In the genomic region with DNA sequence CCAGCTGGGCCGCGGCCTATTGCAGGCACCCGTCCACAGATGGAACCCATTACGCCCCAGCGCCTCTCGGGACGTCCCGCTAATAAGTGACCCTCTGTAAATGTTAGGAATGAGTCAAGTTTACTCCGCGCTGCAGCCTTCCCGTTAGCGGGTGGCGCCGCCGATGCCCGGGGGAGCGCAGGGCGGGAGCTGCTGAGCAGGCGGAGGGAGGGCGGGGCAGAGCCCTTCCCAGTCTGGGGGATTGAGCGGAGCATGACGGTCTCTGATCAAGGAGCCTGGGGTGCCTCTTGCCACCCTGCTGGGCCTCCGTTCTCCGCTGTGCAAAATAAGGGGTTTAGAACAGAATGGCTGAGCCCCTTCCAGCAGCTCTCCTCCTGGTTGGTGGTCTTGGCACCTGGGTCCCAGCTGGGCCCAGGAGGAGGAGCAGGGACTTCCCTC, we compare ENCODE assay signal across 9 cellular contexts. TPM values are rescaled to one million over a fixed set of nuclear protein-coding genes. Genes with fewer than 3 reads are reported as not detected.
A peak's percentile ranks its signal among the peaks of the same experiment; 100 is the strongest.
DNase-seq lines count a peak whose midpoint lies in the region; ATAC-seq and TF ChIP-seq lines count a peak whose summit lies in the region.
"Had no signal": no experiment of that assay in that cellular context is flagged by ENCODE, and none has a peak within 500 bp of the region (broad histone marks: within the 10 kb centered on the region; RNA-seq: fewer than 3 reads in every experiment).

No MANE protein-coding gene starts in this region.

- H3K4ac ChIP-seq in neuronal stem cell (ENCODE audit: low read length) = no peak overlapping the region

- peak overlapping the region; percentile 56 for H3K14ac ChIP-seq in neuronal stem cell (ENCODE audit: low read length)

- H2BK12ac ChIP-seq in neuronal stem cell (ENCODE audit: low read length) = no peak overlapping the region

- no peak overlapping the region for H4K91ac ChIP-seq in neuronal stem cell (ENCODE audit: low read depth, low read length, poor library complexity)

- no peak overlapping the region for H2BK5ac ChIP-seq in neuronal stem cell (ENCODE audit: low read length)

- H3K27me3 ChIP-seq in BLaER1 = no peaks in the 10 kb centered on the region
- peaks cover 0 to 78% (median 8%) of the 10 kb centered on the region in 3 experiments for H3K27me3 ChIP-seq in neuronal stem cell (ENCODE audit: control insufficient read depth in 3 of 3, insufficient read depth in 3 of 3, low read depth in 1 of 3, low read length in 3 of 3)

- ATAC-seq in GM18517 (IDR thresholded peaks at IDR 0.05; ENCODE audit: unreplicated experiment) = no peak
- no peak for ATAC-seq in HG02763 (IDR thresholded peaks at IDR 0.05; ENCODE audit: unreplicated experiment)
- ATAC-seq in GM18870 (IDR thresholded peaks at IDR 0.05; ENCODE audit: unreplicated experiment) = no peak

- WGBS in neuronal stem cell (ENCODE audit: extremely low coverage in 2 of 2, insufficient read length in 2 of 2, insufficient replicate concordance in 1 of 2), 2 donors = no CpG with 5 or more reads among the region's 24 CpGs

- H3K23ac ChIP-seq in neuronal stem cell (ENCODE audit: low read depth, low read length, poor library complexity) = no peak overlapping the region

- H2BK15ac ChIP-seq in neuronal stem cell (ENCODE audit: low read length) = peak overlapping the region; percentile 81

- H2BK120ac ChIP-seq in neuronal stem cell (ENCODE audit: low read depth, low read length) = peak overlapping the region; percentile 41

- TF ChIP-seq CTCF in fibroblast of the aortic adventitia (IDR thresholded peaks at IDR 0.05; ENCODE audit: insufficient read depth, low read length) = no peak

- H3K18ac ChIP-seq in neuronal stem cell (ENCODE audit: low read length) = peak overlapping the region; percentile 24

- H3K9ac ChIP-seq in BLaER1 (no peak overlapping the region), neuronal stem cell (ENCODE audit: low read depth, low read length, poor library complexity) (no peak overlapping the region)

- H4K8ac ChIP-seq in neuronal stem cell (ENCODE audit: low read depth, low read length) = no peak overlapping the region

- H3K27ac ChIP-seq in BLaER1 = peak overlapping the region; percentile 55; the same call in 1 of the 2 replicates
- no peak overlapping the region for H3K27ac ChIP-seq in neuronal stem cell (replicated peaks; ENCODE audit: low read length)

- H2AK5ac ChIP-seq in neuronal stem cell (ENCODE audit: low read depth, low read length) = peak overlapping the region; percentile 92

- H3K4me1 ChIP-seq in BLaER1 (peaks cover 63% of the 10 kb centered on the region), neuronal stem cell (ENCODE audit: control insufficient read depth in 2 of 2, insufficient read depth in 1 of 2, low read depth in 1 of 2, low read length in 2 of 2) (peaks cover 3 to 6% of the 10 kb centered on the region in 2 donors)

- H3K79me1 ChIP-seq in neuronal stem cell (ENCODE audit: low read depth, low read length) = peaks cover 2% of the 10 kb centered on the region

- H2AFZ ChIP-seq in neuronal stem cell (ENCODE audit: low read length) = peak overlapping the region; percentile 53

- H3K9me3 ChIP-seq in BLaER1 = no peaks in the 10 kb centered on the region
- H3K9me3 ChIP-seq in neuronal stem cell (replicated peaks in 1 of 2; ENCODE audit: control insufficient read depth in 2 of 2, insufficient read depth in 1 of 2, low read depth in 1 of 2, low read length in 2 of 2) = no peaks in the 10 kb centered on the region

- H3K4me3 ChIP-seq in BLaER1 (peak overlapping the region; percentile 55), fibroblast of the aortic adventitia (ENCODE audit: low read depth, low read length) (no peak overlapping the region), neuronal stem cell (ENCODE audit: low read length in 2 of 2) (peak overlapping the region in 1 of 2 donors; percentile 71)

- H4K20me1 ChIP-seq in BLaER1 = no peaks in the 10 kb centered on the region

- H3K36me3 ChIP-seq in BLaER1 = no peaks in the 10 kb centered on the region
- H3K36me3 ChIP-seq in neuronal stem cell (replicated peaks in 1 of 2; ENCODE audit: control insufficient read depth in 2 of 2, insufficient read depth in 2 of 2, low read length in 2 of 2) = no peaks in the 10 kb centered on the region

- H3K4me2 ChIP-seq in BLaER1 (peak overlapping the region; percentile 91), neuronal stem cell (ENCODE audit: insufficient read depth, low read length, poor library complexity, severe bottlenecking) (peak overlapping the region; percentile 73)

- DNase-seq in NCI-H2171 treated with DMSO at 0.1 percent for 48 hours (lab: John Stamatoyannopoulos, UW) (peak; percentile 55), fibroblast of the aortic adventitia (ENCODE audit: low read depth) (peak; percentile 83), neuronal stem cell (ENCODE audit: low spot score) (no peak), RPMI8226 (no peak)

RNA-seq across cellular contexts. Expression of a gene that starts 10.5 kb away (rescaled TPM):
- total RNA-seq in fibroblast of the aortic adventitia (ENCODE audit: low replicate concordance) = under 0.01 and 0.41 TPM in 2 replicates
- polyA plus RNA-seq in neuronal stem cell (2013, experiment 1 of 2) = not detected
- not detected for polyA plus RNA-seq in neuronal stem cell (2013, experiment 2 of 2)
- total RNA-seq: urinary bladder had no signal

RNA-seq across cellular contexts. Expression of a gene that starts 20.6 kb away (rescaled TPM):
- total RNA-seq in fibroblast of the aortic adventitia (ENCODE audit: low replicate concordance) = not detected in 2 replicates
- polyA plus RNA-seq in neuronal stem cell (2013, experiment 1 of 2) = not detected
- polyA plus RNA-seq in neuronal stem cell (2013, experiment 2 of 2) = not detected

RNA-seq across cellular contexts. Expression of a gene that starts 48.0 kb away (rescaled TPM):
- not detected in 2 replicates for total RNA-seq in fibroblast of the aortic adventitia (ENCODE audit: low replicate concordance)
- polyA plus RNA-seq in neuronal stem cell (2013, experiment 1 of 2) = not detected
- not detected for polyA plus RNA-seq in neuronal stem cell (2013, experiment 2 of 2)
- total RNA-seq: urinary bladder had no signal

Comparison
In these comparisons a context has a peak if more than half of its experiments do, and no peak if none do; other contexts are left out.
1. DNase-seq: peak in NCI-H2171 treated with DMSO at 0.1 percent for 48 hours (single experiment) and fibroblast of the aortic adventitia (single experiment); none in neuronal stem cell (single experiment) and RPMI8226 (single experiment).